Comparison of ENCODE assay signal across 27 cellular contexts in the genomic region with DNA sequence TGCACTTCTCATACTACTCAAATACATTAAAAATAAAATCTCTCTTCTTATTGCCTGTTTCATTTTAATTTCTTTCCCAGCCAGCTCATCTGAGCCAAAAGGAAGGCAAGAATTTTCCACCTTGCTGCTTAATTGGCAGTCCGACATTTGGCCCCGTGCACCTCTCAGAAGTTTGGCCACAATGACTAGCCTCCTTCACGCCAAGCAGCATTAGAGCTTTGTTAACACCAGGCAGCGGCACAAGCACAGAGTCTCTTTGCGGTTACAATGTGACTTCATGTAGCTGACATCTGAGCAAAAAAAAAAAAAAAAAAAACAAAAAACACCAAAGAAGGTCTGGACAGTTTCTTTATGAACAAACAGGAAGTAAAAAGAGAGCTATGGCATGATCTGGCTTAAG.
"Had no signal": no experiment of that assay in that cellular context is flagged by ENCODE, and none has a peak within 500 bp of the region (broad histone marks: within the 10 kb centered on the region; RNA-seq: fewer than 3 reads in every experiment).

No MANE protein-coding gene starts in this region.

- H3K9me3 ChIP-seq: left lung, lower lobe of right lung, ovary, right atrium auricular region, right lobe of liver, suprapubic skin, thoracic aorta, tibial artery, uterus had no signal

- H3K4me3 ChIP-seq: left lung, lower lobe of right lung, ovary, right atrium auricular region, right lobe of liver, skin epidermis, suprapubic skin, thoracic aorta, tibial artery, uterus had no signal

- H3K4me1 Mint-ChIP-seq: immature natural killer cell; mesothelial cell of epicardium; naive B cell; stimulated activated naive B cell treated with anti-CD40 and anti-IgM and Interleukin-4, amounts not matched to agents 10 μg/mL and 1 μg/mL and 100 μg/mL, for 72 hours had no signal

- DNase-seq: immature natural killer cell; kidney; left colon; left lung; lower lobe of right lung; mammary epithelial cell; mesendoderm; naive B cell; ovary; right lobe of liver; stimulated activated CD4-positive, alpha-beta T cell treated with anti-CD3 and anti-CD28 coated beads, Interleukin-12 subunit alpha, Interleukin-12 subunit beta, amount 100 ng/mL, for 4 hours; stimulated activated CD4-positive, alpha-beta T cell treated with anti-CD3 and anti-CD28 coated beads, Interleukin-15, amount 100 ng/mL, for 24 hours; stimulated activated CD4-positive, alpha-beta T cell treated with anti-CD3 and anti-CD28 coated beads, Interleukin-2, amount 100 ng/mL, for 24 hours; stimulated activated CD4-positive, alpha-beta T cell treated with anti-CD3 and anti-CD28 coated beads, Interleukin-4, amount 100 ng/mL, for 1 hour; stimulated activated naive B cell treated with anti-CD40 and anti-IgM and Interleukin-4, amounts not matched to agents 10 μg/mL and 1 μg/mL and 100 μg/mL, for 72 hours; stimulated activated naive CD8-positive, alpha-beta T cell treated with anti-CD3 and anti-CD28 coated beads, Interleukin-15, Interleukin-2, amounts not matched to agents 100 U/mL and 50 U/mL, for 24 hours; tibial artery; trophoblast cell; uterus had no signal

- FAIRE-seq: islet of Langerhans, kidney had no signal

- H3K4me3 Mint-ChIP-seq: immature natural killer cell; mesothelial cell of epicardium; naive B cell; natural killer cell treated with Interleukin-12 subunit alpha and Interleukin-12 subunit beta and Interleukin-15 and Interleukin-18, amount 100 ng/mL, for 72 hours; stimulated activated naive B cell treated with anti-CD40 and anti-IgM and Interleukin-4, amounts not matched to agents 10 μg/mL and 1 μg/mL and 100 μg/mL, for 72 hours had no signal

- H3K36me3 ChIP-seq: left lung, lower lobe of right lung, ovary, right atrium auricular region, right lobe of liver, suprapubic skin, thoracic aorta, tibial artery, uterus had no signal

- H3K27ac Mint-ChIP-seq: immature natural killer cell; mesothelial cell of epicardium; naive B cell; natural killer cell treated with Interleukin-12 subunit alpha and Interleukin-12 subunit beta and Interleukin-15 and Interleukin-18, amount 100 ng/mL, for 72 hours; progenitor cell of endocrine pancreas; stimulated activated naive B cell treated with anti-CD40 and anti-IgM and Interleukin-4, amounts not matched to agents 10 μg/mL and 1 μg/mL and 100 μg/mL, for 72 hours had no signal

- H3K27me3 ChIP-seq: left lung, ovary, right atrium auricular region, right lobe of liver, suprapubic skin, tibial artery, uterus had no signal

- ATAC-seq: left colon; left lung; lower lobe of right lung; natural killer cell treated with Interleukin-12 subunit alpha and Interleukin-12 subunit beta and Interleukin-15 and Interleukin-18, amount 100 ng/mL, for 72 hours; right lobe of liver; stimulated activated naive B cell treated with anti-CD40 and anti-IgM and Interleukin-4, amounts not matched to agents 10 μg/mL and 1 μg/mL and 100 μg/mL, for 72 hours; stimulated activated naive CD8-positive, alpha-beta T cell treated with anti-CD3 and anti-CD28 coated beads, Interleukin-15, Interleukin-2, amounts not matched to agents 100 U/mL and 50 U/mL, for 24 hours had no signal

- H3K27ac ChIP-seq: left lung, lower lobe of right lung, ovary, right atrium auricular region, right lobe of liver, skin epidermis, suprapubic skin, thoracic aorta, tibial artery, uterus had no signal

- H3K36me3 Mint-ChIP-seq: immature natural killer cell; mesothelial cell of epicardium; natural killer cell treated with Interleukin-12 subunit alpha and Interleukin-12 subunit beta and Interleukin-15 and Interleukin-18, amount 100 ng/mL, for 72 hours; stimulated activated naive B cell treated with anti-CD40 and anti-IgM and Interleukin-4, amounts not matched to agents 10 μg/mL and 1 μg/mL and 100 μg/mL, for 72 hours had no signal

- H3K9me3 Mint-ChIP-seq: mesothelial cell of epicardium had no signal

- H3K4me1 ChIP-seq: lower lobe of right lung, right atrium auricular region, right lobe of liver, suprapubic skin, uterus had no signal

- H3K27me3 Mint-ChIP-seq: natural killer cell treated with Interleukin-12 subunit alpha and Interleukin-12 subunit beta and Interleukin-15 and Interleukin-18, amount 100 ng/mL, for 72 hours; progenitor cell of endocrine pancreas; stimulated activated naive B cell treated with anti-CD40 and anti-IgM and Interleukin-4, amounts not matched to agents 10 μg/mL and 1 μg/mL and 100 μg/mL, for 72 hours had no signal
